In genomic region chr14:102089621-102090343, GRCh38 we compare ENCODE assay signal across 16 cellular contexts. TPM values are rescaled to one million over a fixed set of nuclear protein-coding genes. Genes with fewer than 3 reads are reported as not detected.
DNase-seq lines count a peak whose midpoint lies in the region; ATAC-seq and TF ChIP-seq lines count a peak whose summit lies in the region.
"Had no signal": no experiment of that assay in that cellular context is flagged by ENCODE, and none has a peak within 500 bp of the region (broad histone marks: within the 10 kb centered on the region; RNA-seq: fewer than 3 reads in every experiment).

No MANE protein-coding gene starts in this region.

- H3K27me3 ChIP-seq in neural progenitor cell, result no peaks in the 10 kb centered on the region
- H3K27me3 ChIP-seq: thyroid gland had no signal

- peaks cover 20% of the 10 kb centered on the region for H3K4me1 ChIP-seq in neural progenitor cell

- H3K9ac ChIP-seq in neural progenitor cell, result no peak overlapping the region

- H3K4me3 ChIP-seq in neural progenitor cell (no peak overlapping the region), foreskin fibroblast (ENCODE audit: low read depth in 1 of 2, low read length in 2 of 2) (no peak overlapping the region)
- H3K4me3 ChIP-seq: left ventricle myocardium inferior, thyroid gland had no signal

- peaks cover 5% of the 10 kb centered on the region for H3K36me3 ChIP-seq in neural progenitor cell

- DNase-seq in T-helper 2 cell treated with Interferon-gamma antibody and Interleukin-4, amounts not matched to agents 5 μg/mL and 100 μg/mL, for 36 hours (ENCODE audit: low spot score), result no peak
- DNase-seq in T-helper 2 cell (no peak), neural progenitor cell (ENCODE audit: low spot score) (no peak), AG08395 (ENCODE audit: low spot score) (no peak), foreskin fibroblast (no peak), NCI-H2171 treated with DMSO at 0.1 percent for 48 hours (lab: John Stamatoyannopoulos, UW) (no peak)
- DNase-seq in central memory CD8-positive, alpha-beta T cell (ENCODE audit: low spot score in 2 of 2), result no peak
- DNase-seq: hypothalamus, left ventricle myocardium inferior, NCI-H1092, NCI-H446 treated with DMSO at 0.1 percent for 48 hours, small intestine had no signal

- no peak overlapping the region for H3K27ac ChIP-seq in neural progenitor cell
- H3K27ac ChIP-seq: left ventricle myocardium inferior had no signal

- no peaks in the 10 kb centered on the region for H3K27me3 Mint-ChIP-seq in T-helper 2 cell treated with Interferon-gamma antibody and Interleukin-4, amounts not matched to agents 5 μg/mL and 100 μg/mL, for 36 hours (ENCODE audit: low read depth)
- H3K27me3 Mint-ChIP-seq in IgD-negative memory B cell (no peaks in the 10 kb centered on the region), neural progenitor cell (ENCODE audit: insufficient read depth, low read depth) (peaks cover 6% of the 10 kb centered on the region)
- no peaks in the 10 kb centered on the region for H3K27me3 Mint-ChIP-seq in central memory CD8-positive, alpha-beta T cell

- peaks cover 22% of the 10 kb centered on the region for H3K79me2 ChIP-seq in neural progenitor cell (ENCODE audit: low read depth)

- no peaks in the 10 kb centered on the region for H3K9me3 ChIP-seq in neural progenitor cell (ENCODE audit: low read depth)
- H3K9me3 ChIP-seq: left ventricle myocardium inferior, thyroid gland had no signal

- H3K4me2 ChIP-seq in neural progenitor cell, result no peak overlapping the region

- H3K27ac Mint-ChIP-seq in T-helper 2 cell treated with Interferon-gamma antibody and Interleukin-4, amounts not matched to agents 5 μg/mL and 100 μg/mL, for 36 hours, result peak overlapping the region; percentile 50
- peak overlapping the region in 2 of 3 donors; percentile 93 for H3K27ac Mint-ChIP-seq in IgD-negative memory B cell
- H3K27ac Mint-ChIP-seq in central memory CD8-positive, alpha-beta T cell (ENCODE audit: low read depth), result no peak overlapping the region
- peak overlapping the region; percentile 39 for H3K27ac Mint-ChIP-seq in neural progenitor cell

- H3K36me3 Mint-ChIP-seq in T-helper 2 cell treated with Interferon-gamma antibody and Interleukin-4, amounts not matched to agents 5 μg/mL and 100 μg/mL, for 36 hours (ENCODE audit: low read depth), result peaks cover 16% of the 10 kb centered on the region
- H3K36me3 Mint-ChIP-seq in IgD-negative memory B cell (peaks cover 1% of the 10 kb centered on the region), neural progenitor cell (peaks cover 12% of the 10 kb centered on the region)
- peaks cover 33% of the 10 kb centered on the region for H3K36me3 Mint-ChIP-seq in central memory CD8-positive, alpha-beta T cell (ENCODE audit: insufficient read depth)

- peaks cover 29% of the 10 kb centered on the region for H3F3A ChIP-seq in neural progenitor cell (ENCODE audit: low read depth)

- TF ChIP-seq CTCF in neural progenitor cell (IDR thresholded peaks at IDR 0.05), result no peak
- no peak for TF ChIP-seq CTCF in foreskin fibroblast (IDR thresholded peaks at IDR 0.05; ENCODE audit: low read depth, low read length)

- ATAC-seq in central memory CD8-positive, alpha-beta T cell (replicated peaks; ENCODE audit: extremely low read depth, poor library complexity, severe bottlenecking), result no peak
- ATAC-seq: activated CD4-positive, CD25-positive, alpha-beta regulatory T cell treated with anti-CD3 and anti-CD28 coated beads, Interleukin-2, amount 50 U/mL, for 24 hours; esophagus mucosa had no signal

- peak overlapping the region; percentile 93 for H3K4me3 Mint-ChIP-seq in T-helper 2 cell treated with Interferon-gamma antibody and Interleukin-4, amounts not matched to agents 5 μg/mL and 100 μg/mL, for 36 hours
- peak overlapping the region; percentile 26 to 100 (median 60) for H3K4me3 Mint-ChIP-seq in IgD-negative memory B cell
- H3K4me3 Mint-ChIP-seq in central memory CD8-positive, alpha-beta T cell, result peak overlapping the region; percentile 92
- H3K4me3 Mint-ChIP-seq in neural progenitor cell, result peak overlapping the region; percentile 59

- no peaks in the 10 kb centered on the region for H3K9me3 Mint-ChIP-seq in T-helper 2 cell treated with Interferon-gamma antibody and Interleukin-4, amounts not matched to agents 5 μg/mL and 100 μg/mL, for 36 hours
- no peaks in the 10 kb centered on the region for H3K9me3 Mint-ChIP-seq in IgD-negative memory B cell
- no peaks in the 10 kb centered on the region for H3K9me3 Mint-ChIP-seq in central memory CD8-positive, alpha-beta T cell
- H3K9me3 Mint-ChIP-seq in neural progenitor cell, result no peaks in the 10 kb centered on the region

- H2AFZ ChIP-seq in neural progenitor cell (replicated peaks), result no peak overlapping the region

- peaks cover 28% of the 10 kb centered on the region for H3K4me1 Mint-ChIP-seq in T-helper 2 cell treated with Interferon-gamma antibody and Interleukin-4, amounts not matched to agents 5 μg/mL and 100 μg/mL, for 36 hours (ENCODE audit: low read depth)
- H3K4me1 Mint-ChIP-seq in IgD-negative memory B cell (peaks cover 15 to 35% (median 29%) of the 10 kb centered on the region in 3 donors), neural progenitor cell (peaks cover 27% of the 10 kb centered on the region)
- peaks cover 45% of the 10 kb centered on the region for H3K4me1 Mint-ChIP-seq in central memory CD8-positive, alpha-beta T cell

- H4K20me1 ChIP-seq in neural progenitor cell (ENCODE audit: low read depth), result peaks cover 14% of the 10 kb centered on the region

RNA-seq across cellular contexts. Expression of gene HSP90AA1, which starts 2.9 kb away (rescaled TPM):
- polyA plus RNA-seq in IgD-negative memory B cell, result 372 TPM
- total RNA-seq in neural progenitor cell (ENCODE audit: low replicate concordance), result 656 and 746 TPM in 2 replicates

RNA-seq across cellular contexts. Expression of gene WDR20, which starts 49.9 kb away (rescaled TPM):
- 14.9 TPM for polyA plus RNA-seq in IgD-negative memory B cell
- total RNA-seq in neural progenitor cell (ENCODE audit: low replicate concordance), result 18.2 and 22.4 TPM in 2 replicates
